ENCODE assay signal across 9 cellular contexts in genomic region chr5:37668524-37669047, GRCh38.
DNase-seq lines count a peak whose midpoint lies in the region; ATAC-seq and TF ChIP-seq lines count a peak whose summit lies in the region.
"Had no signal": no experiment of that assay in that cellular context is flagged by ENCODE, and none has a peak within 500 bp of the region (broad histone marks: within the 10 kb centered on the region; RNA-seq: fewer than 3 reads in every experiment).

No MANE protein-coding gene starts in this region.

- no peak overlapping the region for H3K4me3 Mint-ChIP-seq in neural progenitor cell
- H3K4me3 Mint-ChIP-seq: activated T-cell treated with anti-CD3 and anti-CD28 coated beads, Interleukin-2, amount 50 U/mL, for 72 hours had no signal

- H3K27me3 ChIP-seq in neural progenitor cell: no peaks in the 10 kb centered on the region

- no peak overlapping the region for H3K27ac ChIP-seq in neural progenitor cell

- peak; percentile 96 for DNase-seq in Daoy (ENCODE audit: low read depth)
- DNase-seq in NCI-H446 (lab: John Stamatoyannopoulos, UW): peak; percentile 41 to 66
- DNase-seq in epithelial cell of esophagus (ENCODE audit: low read depth): peak; percentile 97
- DNase-seq in omental fat pad (ENCODE audit: low spot score): peak; percentile 29
- no peak for DNase-seq in amygdala (lab: John Stamatoyannopoulos, UW)
- no peak for DNase-seq in neural progenitor cell (ENCODE audit: low spot score)
- no peak for DNase-seq in activated CD4-positive, alpha-beta T cell treated with anti-CD3 and anti-CD28 coated beads, Interleukin-2, amount 50 U/mL, for 1 hour
- DNase-seq: activated T-cell treated with anti-CD3 and anti-CD28 coated beads, Interleukin-2, amount 50 U/mL, for 72 hours had no signal

- H3K27ac Mint-ChIP-seq in neural progenitor cell: no peak overlapping the region
- H3K27ac Mint-ChIP-seq: activated T-cell treated with anti-CD3 and anti-CD28 coated beads, Interleukin-2, amount 50 U/mL, for 72 hours had no signal

- H3K4me1 ChIP-seq in neural progenitor cell: peaks cover 3% of the 10 kb centered on the region

- H3K4me3 ChIP-seq in epithelial cell of esophagus (ENCODE audit: low read length) (no peak overlapping the region), neural progenitor cell (no peak overlapping the region)

- TF ChIP-seq CTCF in epithelial cell of esophagus (IDR thresholded peaks at IDR 0.05; ENCODE audit: insufficient read depth, low read depth, low read length, missing control alignments): no peak
- TF ChIP-seq CTCF in omental fat pad (IDR thresholded peaks at IDR 0.05): no peak
- TF ChIP-seq CTCF in neural progenitor cell (IDR thresholded peaks at IDR 0.05): no peak

- no peaks in the 10 kb centered on the region for H3K9me3 Mint-ChIP-seq in neural progenitor cell

- H3K36me3 ChIP-seq in neural progenitor cell: no peaks in the 10 kb centered on the region

- H3K4me1 Mint-ChIP-seq in neural progenitor cell: peaks cover 2% of the 10 kb centered on the region

- H3K9me3 ChIP-seq in neural progenitor cell (ENCODE audit: low read depth): no peaks in the 10 kb centered on the region

- no peak overlapping the region for H3K4me2 ChIP-seq in neural progenitor cell

- H4K20me1 ChIP-seq in neural progenitor cell (ENCODE audit: low read depth): no peaks in the 10 kb centered on the region

- H3F3A ChIP-seq in neural progenitor cell (ENCODE audit: low read depth): no peaks in the 10 kb centered on the region

- H2AFZ ChIP-seq in neural progenitor cell (replicated peaks): no peak overlapping the region

- no peaks in the 10 kb centered on the region for H3K79me2 ChIP-seq in neural progenitor cell (ENCODE audit: low read depth)

- no peaks in the 10 kb centered on the region for H3K27me3 Mint-ChIP-seq in neural progenitor cell (ENCODE audit: insufficient read depth, low read depth)

- H3K36me3 Mint-ChIP-seq in neural progenitor cell: no peaks in the 10 kb centered on the region

- peak; percentile 94 for ATAC-seq in omental fat pad (ENCODE audit: low FRiP score)
- ATAC-seq in HG02588 (IDR thresholded peaks at IDR 0.05; ENCODE audit: unreplicated experiment): no peak

- H3K9ac ChIP-seq in neural progenitor cell: no peak overlapping the region

Comparison
In these comparisons a context has a peak if more than half of its experiments do, and no peak if none do; other contexts are left out.
1. DNase-seq: peak in Daoy (single experiment), NCI-H446 (2 of 2), epithelial cell of esophagus (single experiment) and omental fat pad (single experiment); none in amygdala (0 of 56), neural progenitor cell (single experiment) and activated CD4-positive, alpha-beta T cell treated with anti-CD3 and anti-CD28 coated beads, Interleukin-2, amount 50 U/mL, for 1 hour (single experiment).